8 cellular contexts compared by ENCODE assay signal in the genomic region with DNA sequence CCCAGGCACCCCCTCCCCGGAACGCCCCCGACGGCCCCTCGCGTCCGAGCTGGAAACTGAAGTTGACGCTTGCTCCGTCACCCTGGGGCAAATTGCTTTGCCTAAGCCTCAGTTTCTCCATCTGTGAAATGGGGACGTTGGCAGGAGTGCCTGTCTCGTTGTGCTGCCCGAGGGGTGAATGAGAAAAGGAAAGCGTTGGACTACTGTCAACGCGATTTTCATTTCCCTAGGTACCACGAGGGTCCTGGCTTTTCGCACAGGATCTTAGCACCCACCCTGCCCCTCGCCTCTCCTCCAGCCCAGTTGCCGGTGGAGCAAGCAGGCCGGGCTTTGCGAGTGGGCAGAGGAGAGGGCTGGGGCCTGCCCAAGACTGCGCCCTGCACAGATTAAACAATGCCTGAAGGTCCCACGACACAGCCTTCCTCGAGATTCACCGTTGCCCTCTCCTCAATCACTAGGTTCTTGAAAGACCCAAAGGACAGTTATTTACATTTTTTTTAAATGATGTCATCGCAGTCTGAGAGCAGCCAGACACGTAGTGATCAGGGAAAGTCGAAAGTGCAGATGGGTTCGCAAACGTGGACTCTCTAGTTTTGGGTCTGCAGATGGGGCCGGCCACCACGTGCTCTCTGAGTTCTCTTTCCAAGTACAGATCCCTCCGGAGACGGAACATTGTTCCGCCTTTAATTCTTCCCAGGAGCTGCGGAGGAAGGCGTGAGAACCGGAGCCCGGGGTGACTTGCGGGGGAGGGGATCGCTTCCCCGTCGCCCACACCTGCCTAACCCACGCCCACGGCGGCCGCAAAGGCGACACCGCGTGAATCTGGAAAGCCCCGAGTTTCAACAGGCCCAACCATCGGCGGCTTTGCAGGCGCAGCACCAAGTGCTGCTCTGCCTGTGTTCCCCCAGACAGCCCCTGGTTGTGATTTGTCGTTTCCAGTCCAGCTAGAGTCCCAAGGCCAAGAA. TPM values are rescaled to one million over a fixed set of nuclear protein-coding genes. Genes with fewer than 3 reads are reported as not detected.
DNase-seq lines count a peak whose midpoint lies in the region; ATAC-seq, FAIRE-seq and TF ChIP-seq lines count a peak whose summit lies in the region.

No MANE protein-coding gene starts in this region.

- TF ChIP-seq CTCF in GM13977 (IDR thresholded peaks at IDR 0.05; ENCODE audit: extremely low read depth, insufficient read depth, missing control alignments) (no peak), smooth muscle cell (IDR thresholded peaks at IDR 0.05; ENCODE audit: borderline replicate concordance, insufficient read depth, poor library complexity, severe bottlenecking) (no peak), D721Med (IDR thresholded peaks at IDR 0.05; ENCODE audit: insufficient read depth, missing control alignments) (no peak)

- H3K4me2 ChIP-seq in smooth muscle cell = peak overlapping the region; percentile 75

- H4K20me1 ChIP-seq in smooth muscle cell (ENCODE audit: low read depth) = no peaks in the 10 kb centered on the region

- peaks cover 2% of the 10 kb centered on the region for H3K27me3 ChIP-seq in adipocyte (replicated peaks; ENCODE audit: control insufficient read depth, insufficient read depth, low read length)
- no peaks in the 10 kb centered on the region for H3K27me3 ChIP-seq in iPS DF 6.9 (ENCODE audit: control insufficient read depth, insufficient read depth, low read length)
- no peaks in the 10 kb centered on the region for H3K27me3 ChIP-seq in smooth muscle cell (ENCODE audit: low read depth)

- H3K9me3 ChIP-seq in adipocyte (ENCODE audit: control insufficient read depth, low read length) = no peaks in the 10 kb centered on the region
- no peaks in the 10 kb centered on the region for H3K9me3 ChIP-seq in iPS DF 6.9 (ENCODE audit: control insufficient read depth, insufficient read depth, low read length)
- H3K9me3 ChIP-seq in smooth muscle cell (replicated peaks; ENCODE audit: low read depth) = no peaks in the 10 kb centered on the region

- peaks cover 26% of the 10 kb centered on the region for H3F3A ChIP-seq in smooth muscle cell (ENCODE audit: low read depth)

- peak; percentile 92 for DNase-seq in GM13977 (ENCODE audit: low spot score)
- peak; percentile 81 for DNase-seq in RPMI8226
- peak; percentile 80 for DNase-seq in adipocyte (ENCODE audit: low read depth)
- DNase-seq in iPS DF 6.9 (ENCODE audit: low read depth, low spot score) = no peak
- DNase-seq in smooth muscle cell (lab: John Stamatoyannopoulos, UW; ENCODE audit: unreplicated experiment) = no peak
- no peak for DNase-seq in NCI-H82 (lab: John Stamatoyannopoulos, UW)
- no peak for DNase-seq in D721Med (ENCODE audit: insufficient read length, low spot score)

- no peaks in the 10 kb centered on the region for H3K79me2 ChIP-seq in smooth muscle cell (ENCODE audit: low read depth)

- H3K4me1 ChIP-seq in adipocyte (ENCODE audit: control insufficient read depth, insufficient read depth, low read length) = peaks cover 25% of the 10 kb centered on the region
- H3K4me1 ChIP-seq in iPS DF 6.9 (ENCODE audit: control insufficient read depth, insufficient read depth, low read length) = peaks cover 2% of the 10 kb centered on the region; the same call in 1 of the 2 replicates
- peaks cover 19% of the 10 kb centered on the region for H3K4me1 ChIP-seq in smooth muscle cell (ENCODE audit: low read depth)

- no peak for FAIRE-seq in D721Med (lab: Jason Lieb, UNC)

- no peaks in the 10 kb centered on the region for H3K36me3 ChIP-seq in adipocyte (ENCODE audit: control insufficient read depth, insufficient read depth, low read length, severe bottlenecking)
- H3K36me3 ChIP-seq in iPS DF 6.9 (ENCODE audit: control insufficient read depth, insufficient read depth, low read length) = no peaks in the 10 kb centered on the region
- H3K36me3 ChIP-seq in smooth muscle cell (ENCODE audit: low read depth) = no peaks in the 10 kb centered on the region

- H3K4me3 ChIP-seq in adipocyte (ENCODE audit: low read length) = peak overlapping the region; percentile 63
- peak overlapping the region; percentile 21; the same call in 1 of the 2 replicates for H3K4me3 ChIP-seq in iPS DF 6.9 (ENCODE audit: low read length)
- H3K4me3 ChIP-seq in smooth muscle cell = peak overlapping the region; percentile 28

- peak overlapping the region; percentile 54 for H3K9ac ChIP-seq in adipocyte (ENCODE audit: low read length)
- H3K9ac ChIP-seq in smooth muscle cell (ENCODE audit: low read depth) = peak overlapping the region; percentile 70

- no peak overlapping the region for H3K27ac ChIP-seq in iPS DF 6.9 (ENCODE audit: low read length)
- H3K27ac ChIP-seq in smooth muscle cell (ENCODE audit: low read depth) = peak overlapping the region; percentile 91

- in situ Hi-C loops in GM13977 (cut with MboI; ENCODE audit: low pct_unique_long_range_greater_than_20kb, low sequenced_read_pairs, unreplicated experiment) = no loop called here

- WGBS in iPS DF 6.9 (ENCODE audit: insufficient coverage, insufficient read length) = no CpG with 5 or more reads among the region's 55 CpGs
- 8% methylated on average over 55 of the region's 55 CpGs for WGBS in smooth muscle cell (ENCODE audit: low lambda C conversion rate)

- peak overlapping the region; percentile 6 for H2AFZ ChIP-seq in smooth muscle cell (ENCODE audit: low read depth)

- peak; percentile 71 for ATAC-seq in HG02798 (IDR thresholded peaks at IDR 0.05; ENCODE audit: poor library complexity, unreplicated experiment)

RNA-seq across cellular contexts. Expression of a gene that starts 54.1 kb away (rescaled TPM):
- 15.2 and 22.9 TPM in 2 replicates for total RNA-seq in smooth muscle cell
- 5.1 and 12.2 TPM in 2 replicates for polyA plus RNA-seq in smooth muscle cell

Comparison
In these comparisons a context has a peak if more than half of its experiments do, and no peak if none do; other contexts are left out.
1. DNase-seq: peak in GM13977 (single experiment), RPMI8226 (single experiment) and adipocyte (single experiment); none in iPS DF 6.9 (single experiment), smooth muscle cell (single experiment), NCI-H82 (single experiment) and D721Med (single experiment).
2. Peak in every context shown above with its lines, with median percentiles within 50 percentile points of each other: H3K4me3 ChIP-seq.